Comparison of ENCODE assay signal across 8 cellular contexts in genomic region chr4:8269535-8270417, GRCh38. TPM values are rescaled to one million over a fixed set of nuclear protein-coding genes. Genes with fewer than 3 reads are reported as not detected.
DNase-seq lines count a peak whose midpoint lies in the region; TF ChIP-seq lines count a peak whose summit lies in the region.

Gene HTRA3, plus strand, starts transcription at chr4:8269754. Its CDS starts 215 bp downstream, at chr4:8269969.

- TF ChIP-seq EP300 in sigmoid colon (IDR thresholded peaks at IDR 0.05) = no peak

- no peak within 1 kb of the TSS for H3K27ac ChIP-seq in iPS DF 6.9 (ENCODE audit: low read length)
- H3K27ac ChIP-seq in sigmoid colon = peak within 1 kb of the TSS; percentile 78 to 89 (median 84)

- no peaks in the 10 kb centered on the region for H3K36me3 Mint-ChIP-seq in activated naive CD8-positive, alpha-beta T cell treated with anti-CD3 and anti-CD28 coated beads for 36 hours
- no peaks in the 10 kb centered on the region for H3K36me3 Mint-ChIP-seq in activated naive CD4-positive, alpha-beta T cell treated with anti-CD3 and anti-CD28 coated beads for 36 hours (ENCODE audit: low read depth)

- no peak within 1 kb of the TSS for H3K27ac Mint-ChIP-seq in activated naive CD8-positive, alpha-beta T cell treated with anti-CD3 and anti-CD28 coated beads for 36 hours
- no peak within 1 kb of the TSS for H3K27ac Mint-ChIP-seq in activated naive CD4-positive, alpha-beta T cell treated with anti-CD3 and anti-CD28 coated beads for 36 hours

- peaks cover 34% of the 10 kb centered on the region for H3K27me3 Mint-ChIP-seq in activated naive CD8-positive, alpha-beta T cell treated with anti-CD3 and anti-CD28 coated beads for 36 hours
- H3K27me3 Mint-ChIP-seq in activated naive CD4-positive, alpha-beta T cell treated with anti-CD3 and anti-CD28 coated beads for 36 hours (ENCODE audit: low read depth) = peaks cover 24% of the 10 kb centered on the region

- CTCF ChIA-PET in activated naive CD4-positive, alpha-beta T cell treated with anti-CD3 and anti-CD28 coated beads for 36 hours (lab: Charles Lee) = no interaction called here

- H3K36me3 ChIP-seq in iPS DF 6.9 (ENCODE audit: control insufficient read depth, insufficient read depth, low read length) (no peaks in the 10 kb centered on the region; the same call in 1 of the 2 replicates), sigmoid colon (no peaks in the 10 kb centered on the region)

- H3K4me1 ChIP-seq in iPS DF 6.9 (ENCODE audit: control insufficient read depth, insufficient read depth, low read length) (peaks cover 3% of the 10 kb centered on the region; the same call in 1 of the 2 replicates), sigmoid colon (peaks cover 0 to 75% (median 72%) of the 10 kb centered on the region in 4 donors)

- no peaks in the 10 kb centered on the region for H3K9me3 Mint-ChIP-seq in activated naive CD8-positive, alpha-beta T cell treated with anti-CD3 and anti-CD28 coated beads for 36 hours
- no peaks in the 10 kb centered on the region for H3K9me3 Mint-ChIP-seq in activated naive CD4-positive, alpha-beta T cell treated with anti-CD3 and anti-CD28 coated beads for 36 hours

- DNase-seq in GM20000 (ENCODE audit: low spot score) (peak; percentile 42), iPS DF 6.9 (ENCODE audit: low read depth, low spot score) (no peak), sigmoid colon (peak; percentile 87), NCI-H187 treated with DMSO at 0.1 percent for 48 hours (lab: John Stamatoyannopoulos, UW) (no peak), nucleus accumbens (lab: John Stamatoyannopoulos, UW) (no peak), GM10266 (ENCODE audit: extremely low spot score) (no peak)
- DNase-seq in activated naive CD8-positive, alpha-beta T cell treated with anti-CD3 and anti-CD28 coated beads for 36 hours = peak; percentile 9
- DNase-seq in activated naive CD4-positive, alpha-beta T cell treated with anti-CD3 and anti-CD28 coated beads for 36 hours = no peak

- peaks cover 8% of the 10 kb centered on the region; the same call in 1 of the 2 replicates for H3K27me3 ChIP-seq in iPS DF 6.9 (ENCODE audit: control insufficient read depth, insufficient read depth, low read length)
- no peaks in the 10 kb centered on the region for H3K27me3 ChIP-seq in sigmoid colon

- H3K9me3 ChIP-seq in iPS DF 6.9 (ENCODE audit: control insufficient read depth, insufficient read depth, low read length) = no peaks in the 10 kb centered on the region
- no peaks in the 10 kb centered on the region for H3K9me3 ChIP-seq in sigmoid colon

- TF ChIP-seq POLR2A in sigmoid colon (IDR thresholded peaks at IDR 0.05) = no peak

- WGBS in iPS DF 6.9 (ENCODE audit: insufficient coverage, insufficient read length) = no CpG with 5 or more reads among the region's 111 CpGs
- 2% methylated on average over 111 of the region's 111 CpGs for WGBS in sigmoid colon, 2 donors

- intact Hi-C loops in sigmoid colon (cut with DNase I) = no loop called here
- intact Hi-C loops in activated naive CD4-positive, alpha-beta T cell treated with anti-CD3 and anti-CD28 coated beads for 36 hours (cut with micrococcal nuclease) = no loop called here

- H3K4me1 Mint-ChIP-seq in activated naive CD8-positive, alpha-beta T cell treated with anti-CD3 and anti-CD28 coated beads for 36 hours = no peaks in the 10 kb centered on the region
- no peaks in the 10 kb centered on the region for H3K4me1 Mint-ChIP-seq in activated naive CD4-positive, alpha-beta T cell treated with anti-CD3 and anti-CD28 coated beads for 36 hours (ENCODE audit: low read depth)

- H3K4me3 ChIP-seq in iPS DF 6.9 (ENCODE audit: low read length) = peak within 1 kb of the TSS; percentile 37; the same call in 1 of the 2 replicates
- peak within 1 kb of the TSS; percentile 38 to 61 (median 59) for H3K4me3 ChIP-seq in sigmoid colon

- no peak within 1 kb of the TSS for H3K4me3 Mint-ChIP-seq in activated naive CD8-positive, alpha-beta T cell treated with anti-CD3 and anti-CD28 coated beads for 36 hours
- no peak within 1 kb of the TSS for H3K4me3 Mint-ChIP-seq in activated naive CD4-positive, alpha-beta T cell treated with anti-CD3 and anti-CD28 coated beads for 36 hours

- TF ChIP-seq CTCF in GM20000 (IDR thresholded peaks at IDR 0.05; ENCODE audit: extremely low read depth, missing control alignments) = no peak
- no peak for TF ChIP-seq CTCF in sigmoid colon (IDR thresholded peaks at IDR 0.05)
- TF ChIP-seq CTCF in GM10266 (IDR thresholded peaks at IDR 0.05; ENCODE audit: control insufficient read depth, insufficient read depth, low read depth, missing control alignments) = no peak

RNA-seq across cellular contexts. Expression of gene HTRA3, which starts in this region (rescaled TPM):
- total RNA-seq in activated naive CD8-positive, alpha-beta T cell treated with anti-CD3 and anti-CD28 coated beads for 36 hours = not detected
- 10 to 100 TPM; 14.5 to 49.6 (median 32.1) TPM for total RNA-seq in sigmoid colon
- polyA plus RNA-seq in sigmoid colon = 1 to 10 TPM; 1.2 to 5.0 (median 3.6) TPM
- not detected for total RNA-seq in activated naive CD4-positive, alpha-beta T cell treated with anti-CD3 and anti-CD28 coated beads for 36 hours

Comparison
In these comparisons a context has a peak if more than half of its experiments do, and no peak if none do; other contexts are left out.
1. RNA of gene HTRA3 (total RNA-seq): 14.5 to 49.6 TPM in sigmoid colon; not detected in activated naive CD8-positive, alpha-beta T cell treated with anti-CD3 and anti-CD28 coated beads for 36 hours and not detected in activated naive CD4-positive, alpha-beta T cell treated with anti-CD3 and anti-CD28 coated beads for 36 hours; every median in the first group is over 10 times any median in the second.
2. Peak in DNase-seq in activated naive CD8-positive, alpha-beta T cell treated with anti-CD3 and anti-CD28 coated beads for 36 hours; RNA of the gene not detected or under 1 TPM.
3. DNase-seq: peak in GM20000 (single experiment) and sigmoid colon (single experiment); none in iPS DF 6.9 (single experiment), NCI-H187 treated with DMSO at 0.1 percent for 48 hours (single experiment), nucleus accumbens (0 of 56), activated naive CD4-positive, alpha-beta T cell treated with anti-CD3 and anti-CD28 coated beads for 36 hours (single experiment) and GM10266 (single experiment).